In genomic region chr3:101848754-101849713, GRCh38 we compare ENCODE assay signal across 8 cellular contexts. TPM values are rescaled to one million over a fixed set of nuclear protein-coding genes. Genes with fewer than 3 reads are reported as not detected.
DNase-seq lines count a peak whose midpoint lies in the region; ATAC-seq and TF ChIP-seq lines count a peak whose summit lies in the region.

Gene NFKBIZ (plus strand): TSS chr3:101849514. CDS start chr3:101849629, 115 bp downstream.

- DNase-seq in AG08396 (ENCODE audit: low spot score) (peak; percentile 98), NCI-H524 (lab: John Stamatoyannopoulos, UW) (peak; percentile 51 to 72), choroid plexus epithelial cell (ENCODE audit: low read depth) (peak; percentile 97), kidney glomerular epithelial cell (lab: John Stamatoyannopoulos, UW) (peak; percentile 87)
- DNase-seq in activated CD4-positive, alpha-beta T cell treated with anti-CD3 and anti-CD28 coated beads for 36 hours: peak; percentile 96
- peak; percentile 84 to 91 for DNase-seq in stimulated activated CD4-positive, alpha-beta T cell treated with anti-CD3 and anti-CD28 coated beads, Interleukin-1b, Interleukin-23, amount 100 ng/mL, for 1 hour (ENCODE audit: low read depth in 2 of 2)

- H3K4me3 Mint-ChIP-seq in activated CD4-positive, alpha-beta T cell treated with anti-CD3 and anti-CD28 coated beads for 36 hours: peak within 1 kb of the TSS; percentile 98

- intact Hi-C loops in activated CD4-positive, alpha-beta T cell treated with anti-CD3 and anti-CD28 coated beads for 36 hours (cut with DNase I, micrococcal nuclease): loop anchor here (1.0 to 5.0 kb wide), 7 partner anchors 22 to 277 kb away; partner anchors contain the start of genes NXPE3 (in 2 of the 2), CEP97 (in 1 of the 2), PCNP (in 1 of the 2) and RPL24 (in 1 of the 2)

- CTCF ChIA-PET in activated CD4-positive, alpha-beta T cell treated with anti-CD3 and anti-CD28 coated beads for 36 hours (lab: Charles Lee): interaction anchor here (0.6 to 1.6 kb wide), 9 partner anchors 13 to 365 kb away, joined by 3 to 8 read pairs (median 4); no protein-coding TSS in a partner anchor

- no peaks in the 10 kb centered on the region for H3K27me3 Mint-ChIP-seq in activated CD4-positive, alpha-beta T cell treated with anti-CD3 and anti-CD28 coated beads for 36 hours

- POLR2A ChIA-PET in activated CD4-positive, alpha-beta T cell treated with anti-CD3 and anti-CD28 coated beads for 36 hours (lab: Charles Lee): interaction anchor here (0.6 to 2.9 kb wide), 14 partner anchors 12 to 236 kb away, joined by 3 to 61 read pairs (median 4); partner anchors contain the start of genes CEP97, NXPE3 and RPL24

- H3K36me3 Mint-ChIP-seq in activated CD4-positive, alpha-beta T cell treated with anti-CD3 and anti-CD28 coated beads for 36 hours (ENCODE audit: low read depth): peaks cover 48% of the 10 kb centered on the region

- peak within 1 kb of the TSS; percentile 87 for H3K4me3 ChIP-seq in choroid plexus epithelial cell (ENCODE audit: low read depth, low read length)

- H3K9me3 Mint-ChIP-seq in activated CD4-positive, alpha-beta T cell treated with anti-CD3 and anti-CD28 coated beads for 36 hours (ENCODE audit: low read depth): no peaks in the 10 kb centered on the region

- peaks cover 44% of the 10 kb centered on the region for H3K4me1 Mint-ChIP-seq in activated CD4-positive, alpha-beta T cell treated with anti-CD3 and anti-CD28 coated beads for 36 hours

- no peak for TF ChIP-seq CTCF in choroid plexus epithelial cell (conservative IDR thresholded peaks at IDR 0.05; ENCODE audit: low read depth, low read length)

- H3K27ac Mint-ChIP-seq in activated CD4-positive, alpha-beta T cell treated with anti-CD3 and anti-CD28 coated beads for 36 hours: peak within 1 kb of the TSS; percentile 100

- ATAC-seq in GM19025 (IDR thresholded peaks at IDR 0.05; ENCODE audit: low read depth, unreplicated experiment) (peak; percentile 76), HG03280 (IDR thresholded peaks at IDR 0.05; ENCODE audit: unreplicated experiment) (peak; percentile 79)
- peak; percentile 70 for ATAC-seq in activated CD4-positive, alpha-beta T cell treated with anti-CD3 and anti-CD28 coated beads for 36 hours

RNA-seq across cellular contexts. Expression of gene NFKBIZ, which starts in this region (rescaled TPM):
- 10 to 100 TPM; 47.8 to 56.7 TPM for total RNA-seq in activated CD4-positive, alpha-beta T cell treated with anti-CD3 and anti-CD28 coated beads for 36 hours

Comparison
In these comparisons a context has a peak if more than half of its experiments do, and no peak if none do; other contexts are left out.
1. Peak in every context shown above with its lines: DNase-seq, ATAC-seq and H3K4me3 ChIP-seq.